Comparison of ENCODE assay signal across 1 cellular context in the genomic region with DNA sequence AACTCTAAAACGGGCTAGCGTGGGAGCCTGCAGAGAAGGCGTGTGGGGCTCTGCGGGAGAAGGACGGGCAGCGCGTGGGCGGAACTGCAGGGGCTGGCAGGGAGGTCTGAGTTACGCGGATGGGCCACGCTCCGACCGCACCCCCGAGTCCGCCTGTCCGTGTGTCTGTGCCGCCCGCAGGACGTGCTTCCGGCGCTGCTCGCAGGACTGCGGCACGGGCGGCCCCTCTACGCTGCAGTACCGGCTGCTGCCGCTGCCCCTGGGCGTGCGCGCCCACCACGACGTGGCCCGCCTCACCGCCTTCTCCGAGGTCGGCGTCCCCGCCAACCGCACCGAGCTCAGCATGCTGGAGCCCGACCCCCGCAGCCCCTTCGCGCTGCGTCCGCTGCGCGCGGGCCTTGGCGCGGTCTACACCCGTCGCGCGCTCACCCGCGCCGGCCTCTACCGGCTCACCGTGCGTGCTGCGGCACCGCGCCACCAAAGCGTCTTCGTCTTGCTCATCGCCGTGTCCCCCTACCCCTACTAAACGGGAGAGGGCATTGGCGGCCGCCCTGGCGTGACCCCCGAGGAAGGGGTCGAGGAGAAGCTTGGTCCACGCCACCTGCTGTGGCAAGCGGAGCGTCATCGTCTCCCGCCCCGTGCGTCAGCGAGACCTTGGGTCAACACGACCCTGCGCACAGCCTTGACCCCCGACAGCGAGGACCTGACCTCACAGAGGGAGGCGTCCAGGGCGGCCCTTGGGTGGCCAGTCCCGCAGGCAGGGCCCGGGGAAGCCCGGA.
TF ChIP-seq lines count a peak whose summit lies in the region.

No MANE protein-coding gene starts in this region.

TF ChIP-seq in HepG2, 621 proteins besides CTCF, POLR2A, EP300 and RAD21 (continued from another document and continues in another):
- TF ChIP-seq, protein P1, sequence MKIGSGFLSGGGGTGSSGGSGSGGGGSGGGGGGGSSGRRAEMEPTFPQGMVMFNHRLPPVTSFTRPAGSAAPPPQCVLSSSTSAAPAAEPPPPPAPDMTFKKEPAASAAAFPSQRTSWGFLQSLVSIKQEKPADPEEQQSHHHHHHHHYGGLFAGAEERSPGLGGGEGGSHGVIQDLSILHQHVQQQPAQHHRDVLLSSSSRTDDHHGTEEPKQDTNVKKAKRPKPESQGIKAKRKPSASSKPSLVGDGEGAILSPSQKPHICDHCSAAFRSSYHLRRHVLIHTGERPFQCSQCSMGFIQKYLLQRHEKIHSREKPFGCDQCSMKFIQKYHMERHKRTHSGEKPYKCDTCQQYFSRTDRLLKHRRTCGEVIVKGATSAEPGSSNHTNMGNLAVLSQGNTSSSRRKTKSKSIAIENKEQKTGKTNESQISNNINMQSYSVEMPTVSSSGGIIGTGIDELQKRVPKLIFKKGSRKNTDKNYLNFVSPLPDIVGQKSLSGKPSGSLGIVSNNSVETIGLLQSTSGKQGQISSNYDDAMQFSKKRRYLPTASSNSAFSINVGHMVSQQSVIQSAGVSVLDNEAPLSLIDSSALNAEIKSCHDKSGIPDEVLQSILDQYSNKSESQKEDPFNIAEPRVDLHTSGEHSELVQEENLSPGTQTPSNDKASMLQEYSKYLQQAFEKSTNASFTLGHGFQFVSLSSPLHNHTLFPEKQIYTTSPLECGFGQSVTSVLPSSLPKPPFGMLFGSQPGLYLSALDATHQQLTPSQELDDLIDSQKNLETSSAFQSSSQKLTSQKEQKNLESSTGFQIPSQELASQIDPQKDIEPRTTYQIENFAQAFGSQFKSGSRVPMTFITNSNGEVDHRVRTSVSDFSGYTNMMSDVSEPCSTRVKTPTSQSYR (CRISPR knock-in tag; IDR thresholded peaks at IDR 0.05; ENCODE audit: borderline replicate concordance) = no peak
- TF ChIP-seq NR2F1 (CRISPR knock-in tag; IDR thresholded peaks at IDR 0.05) (peak; percentile 77 to 97), ZNF292 (CRISPR knock-in tag; IDR thresholded peaks at IDR 0.05; ENCODE audit: borderline replicate concordance, low read depth) (peak; percentile 11; the same call in 1 of the 2 replicates), ETV5 (CRISPR knock-in tag; IDR thresholded peaks at IDR 0.05; ENCODE audit: borderline replicate concordance) (peak; percentile 63; the same call in 1 of the 2 replicates), MEF2D (CRISPR knock-in tag; IDR thresholded peaks at IDR 0.05) (no peak), ZNF83 (CRISPR knock-in tag; IDR thresholded peaks at IDR 0.05; ENCODE audit: borderline replicate concordance) (peak; percentile 96), NR2C2 (CRISPR knock-in tag; IDR thresholded peaks at IDR 0.05; ENCODE audit: borderline replicate concordance) (peak; percentile 94), SOX13 (IDR thresholded peaks at IDR 0.05) (no peak), SOX13 (CRISPR knock-in tag; conservative IDR thresholded peaks at IDR 0.05 in 1 of 2, IDR thresholded peaks at IDR 0.05 in 1 of 2) (peak in 1 of 2 experiments; percentile 37; a peak in 1 of 4 replicates), FOXK2 (IDR thresholded peaks at IDR 0.05) (no peak), SATB2 (CRISPR knock-in tag; IDR thresholded peaks at IDR 0.05) (no peak), ZNF430 (CRISPR knock-in tag; IDR thresholded peaks at IDR 0.05) (peak; percentile 76; the same call in 1 of the 2 replicates), YEATS4 (CRISPR knock-in tag; IDR thresholded peaks at IDR 0.05; ENCODE audit: borderline replicate concordance) (peak; percentile 81), RCOR2 (CRISPR knock-in tag; IDR thresholded peaks at IDR 0.05) (no peak), HMG20A (CRISPR knock-in tag; IDR thresholded peaks at IDR 0.05; ENCODE audit: borderline replicate concordance) (no peak; the same call in 1 of the 2 replicates), DNMT1 (CRISPR knock-in tag; IDR thresholded peaks at IDR 0.05) (peak; percentile 92; the same call in 1 of the 2 replicates), ZNF747 (CRISPR knock-in tag; IDR thresholded peaks at IDR 0.05; ENCODE audit: borderline replicate concordance) (peak; percentile 67; the same call in 1 of the 2 replicates), MAZ (IDR thresholded peaks at IDR 0.05; ENCODE audit: borderline replicate concordance, low read depth, low read length) (no peak), MAZ (CRISPR knock-in tag; IDR thresholded peaks at IDR 0.05; ENCODE audit: low read depth) (peak; percentile 45; the same call in 1 of the 2 replicates), GATAD2A (CRISPR knock-in tag; IDR thresholded peaks at IDR 0.05) (peak; percentile 59), RXRB (CRISPR knock-in tag; IDR thresholded peaks at IDR 0.05; ENCODE audit: borderline replicate concordance) (peak; percentile 68), ZFP62 (CRISPR knock-in tag; IDR thresholded peaks at IDR 0.05) (no peak), BHLHE40 (IDR thresholded peaks at IDR 0.05; ENCODE audit: low read length) (peak; percentile 58), TP53 (CRISPR knock-in tag; conservative IDR thresholded peaks at IDR 0.05) (no peak), SP5 (CRISPR knock-in tag; IDR thresholded peaks at IDR 0.05; ENCODE audit: borderline replicate concordance, low read depth) (no peak), SRSF4 (IDR thresholded peaks at IDR 0.05; ENCODE audit: low read depth, low read length, poor library complexity, severe bottlenecking) (no peak), HNRNPLL (IDR thresholded peaks at IDR 0.05; ENCODE audit: low read depth, low read length, poor library complexity, severe bottlenecking) (peak; percentile 77), HES4 (CRISPR knock-in tag; IDR thresholded peaks at IDR 0.05; ENCODE audit: borderline replicate concordance) (peak; percentile 86; the same call in 1 of the 2 replicates), POLR2AphosphoS5 (IDR thresholded peaks at IDR 0.05; ENCODE audit: low read depth, low read length) (no peak), JUN (CRISPR knock-in tag; IDR thresholded peaks at IDR 0.05) (0 out of 2 replicates have a peak, but pooled peaks have one; percentile 44), SIX4 (CRISPR knock-in tag; IDR thresholded peaks at IDR 0.05) (no peak), ZNF180 (CRISPR knock-in tag; IDR thresholded peaks at IDR 0.05; ENCODE audit: borderline replicate concordance, low read depth) (0 out of 2 replicates have a peak, but pooled peaks have one; percentile 44), NFKB2 (CRISPR knock-in tag; IDR thresholded peaks at IDR 0.05; ENCODE audit: borderline replicate concordance) (peak; percentile 38; the same call in 1 of the 2 replicates), BRD4 (CRISPR knock-in tag; IDR thresholded peaks at IDR 0.05) (peak; percentile 30; the same call in 1 of the 2 replicates), ZNF350 (CRISPR knock-in tag; IDR thresholded peaks at IDR 0.05; ENCODE audit: borderline replicate concordance, low read depth) (peak; percentile 74; the same call in 1 of the 2 replicates), ZFY (CRISPR knock-in tag; IDR thresholded peaks at IDR 0.05) (peak; percentile 64), THAP11 (CRISPR knock-in tag; IDR thresholded peaks at IDR 0.05) (peak; percentile 16; the same call in 1 of the 2 replicates), ZNF101 (CRISPR knock-in tag; IDR thresholded peaks at IDR 0.05; ENCODE audit: borderline replicate concordance, low read depth) (no peak), AGO2 (optimal IDR thresholded peaks at IDR 0.05; ENCODE audit: low read depth, low read length) (no peak), ZFAT (CRISPR knock-in tag; conservative IDR thresholded peaks at IDR 0.05) (no peak), ZNF136 (CRISPR knock-in tag; IDR thresholded peaks at IDR 0.05; ENCODE audit: low read depth) (no peak), KLF15 (CRISPR knock-in tag; IDR thresholded peaks at IDR 0.05; ENCODE audit: borderline replicate concordance) (no peak), TBX2 (CRISPR knock-in tag; IDR thresholded peaks at IDR 0.05; ENCODE audit: borderline replicate concordance) (peak; percentile 42)
- TF ChIP-seq, protein P2, sequence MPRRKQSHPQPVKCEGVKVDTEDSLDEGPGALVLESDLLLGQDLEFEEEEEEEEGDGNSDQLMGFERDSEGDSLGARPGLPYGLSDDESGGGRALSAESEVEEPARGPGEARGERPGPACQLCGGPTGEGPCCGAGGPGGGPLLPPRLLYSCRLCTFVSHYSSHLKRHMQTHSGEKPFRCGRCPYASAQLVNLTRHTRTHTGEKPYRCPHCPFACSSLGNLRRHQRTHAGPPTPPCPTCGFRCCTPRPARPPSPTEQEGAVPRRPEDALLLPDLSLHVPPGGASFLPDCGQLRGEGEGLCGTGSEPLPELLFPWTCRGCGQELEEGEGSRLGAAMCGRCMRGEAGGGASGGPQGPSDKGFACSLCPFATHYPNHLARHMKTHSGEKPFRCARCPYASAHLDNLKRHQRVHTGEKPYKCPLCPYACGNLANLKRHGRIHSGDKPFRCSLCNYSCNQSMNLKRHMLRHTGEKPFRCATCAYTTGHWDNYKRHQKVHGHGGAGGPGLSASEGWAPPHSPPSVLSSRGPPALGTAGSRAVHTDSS (CRISPR knock-in tag; conservative IDR thresholded peaks at IDR 0.05) = 0 out of 2 replicates have a peak, but pooled peaks have one; percentile 14
- TF ChIP-seq, protein P3, sequence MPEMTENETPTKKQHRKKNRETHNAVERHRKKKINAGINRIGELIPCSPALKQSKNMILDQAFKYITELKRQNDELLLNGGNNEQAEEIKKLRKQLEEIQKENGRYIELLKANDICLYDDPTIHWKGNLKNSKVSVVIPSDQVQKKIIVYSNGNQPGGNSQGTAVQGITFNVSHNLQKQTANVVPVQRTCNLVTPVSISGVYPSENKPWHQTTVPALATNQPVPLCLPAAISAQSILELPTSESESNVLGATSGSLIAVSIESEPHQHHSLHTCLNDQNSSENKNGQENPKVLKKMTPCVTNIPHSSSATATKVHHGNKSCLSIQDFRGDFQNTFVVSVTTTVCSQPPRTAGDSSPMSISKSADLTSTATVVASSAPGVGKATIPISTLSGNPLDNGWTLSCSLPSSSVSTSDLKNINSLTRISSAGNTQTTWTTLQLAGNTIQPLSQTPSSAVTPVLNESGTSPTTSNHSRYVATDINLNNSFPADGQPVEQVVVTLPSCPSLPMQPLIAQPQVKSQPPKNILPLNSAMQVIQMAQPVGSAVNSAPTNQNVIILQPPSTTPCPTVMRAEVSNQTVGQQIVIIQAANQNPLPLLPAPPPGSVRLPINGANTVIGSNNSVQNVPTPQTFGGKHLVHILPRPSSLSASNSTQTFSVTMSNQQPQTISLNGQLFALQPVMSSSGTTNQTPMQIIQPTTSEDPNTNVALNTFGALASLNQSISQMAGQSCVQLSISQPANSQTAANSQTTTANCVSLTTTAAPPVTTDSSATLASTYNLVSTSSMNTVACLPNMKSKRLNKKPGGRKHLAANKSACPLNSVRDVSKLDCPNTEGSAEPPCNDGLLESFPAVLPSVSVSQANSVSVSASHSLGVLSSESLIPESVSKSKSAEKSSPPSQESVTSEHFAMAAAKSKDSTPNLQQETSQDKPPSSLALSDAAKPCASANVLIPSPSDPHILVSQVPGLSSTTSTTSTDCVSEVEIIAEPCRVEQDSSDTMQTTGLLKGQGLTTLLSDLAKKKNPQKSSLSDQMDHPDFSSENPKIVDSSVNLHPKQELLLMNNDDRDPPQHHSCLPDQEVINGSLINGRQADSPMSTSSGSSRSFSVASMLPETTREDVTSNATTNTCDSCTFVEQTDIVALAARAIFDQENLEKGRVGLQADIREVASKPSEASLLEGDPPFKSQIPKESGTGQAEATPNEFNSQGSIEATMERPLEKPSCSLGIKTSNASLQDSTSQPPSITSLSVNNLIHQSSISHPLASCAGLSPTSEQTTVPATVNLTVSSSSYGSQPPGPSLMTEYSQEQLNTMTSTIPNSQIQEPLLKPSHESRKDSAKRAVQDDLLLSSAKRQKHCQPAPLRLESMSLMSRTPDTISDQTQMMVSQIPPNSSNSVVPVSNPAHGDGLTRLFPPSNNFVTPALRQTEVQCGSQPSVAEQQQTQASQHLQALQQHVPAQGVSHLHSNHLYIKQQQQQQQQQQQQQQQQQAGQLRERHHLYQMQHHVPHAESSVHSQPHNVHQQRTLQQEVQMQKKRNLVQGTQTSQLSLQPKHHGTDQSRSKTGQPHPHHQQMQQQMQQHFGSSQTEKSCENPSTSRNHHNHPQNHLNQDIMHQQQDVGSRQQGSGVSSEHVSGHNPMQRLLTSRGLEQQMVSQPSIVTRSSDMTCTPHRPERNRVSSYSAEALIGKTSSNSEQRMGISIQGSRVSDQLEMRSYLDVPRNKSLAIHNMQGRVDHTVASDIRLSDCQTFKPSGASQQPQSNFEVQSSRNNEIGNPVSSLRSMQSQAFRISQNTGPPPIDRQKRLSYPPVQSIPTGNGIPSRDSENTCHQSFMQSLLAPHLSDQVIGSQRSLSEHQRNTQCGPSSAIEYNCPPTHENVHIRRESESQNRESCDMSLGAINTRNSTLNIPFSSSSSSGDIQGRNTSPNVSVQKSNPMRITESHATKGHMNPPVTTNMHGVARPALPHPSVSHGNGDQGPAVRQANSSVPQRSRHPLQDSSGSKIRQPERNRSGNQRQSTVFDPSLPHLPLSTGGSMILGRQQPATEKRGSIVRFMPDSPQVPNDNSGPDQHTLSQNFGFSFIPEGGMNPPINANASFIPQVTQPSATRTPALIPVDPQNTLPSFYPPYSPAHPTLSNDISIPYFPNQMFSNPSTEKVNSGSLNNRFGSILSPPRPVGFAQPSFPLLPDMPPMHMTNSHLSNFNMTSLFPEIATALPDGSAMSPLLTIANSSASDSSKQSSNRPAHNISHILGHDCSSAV (CRISPR knock-in tag; IDR thresholded peaks at IDR 0.05; ENCODE audit: borderline replicate concordance) = no peak
- TF ChIP-seq, protein P4, sequence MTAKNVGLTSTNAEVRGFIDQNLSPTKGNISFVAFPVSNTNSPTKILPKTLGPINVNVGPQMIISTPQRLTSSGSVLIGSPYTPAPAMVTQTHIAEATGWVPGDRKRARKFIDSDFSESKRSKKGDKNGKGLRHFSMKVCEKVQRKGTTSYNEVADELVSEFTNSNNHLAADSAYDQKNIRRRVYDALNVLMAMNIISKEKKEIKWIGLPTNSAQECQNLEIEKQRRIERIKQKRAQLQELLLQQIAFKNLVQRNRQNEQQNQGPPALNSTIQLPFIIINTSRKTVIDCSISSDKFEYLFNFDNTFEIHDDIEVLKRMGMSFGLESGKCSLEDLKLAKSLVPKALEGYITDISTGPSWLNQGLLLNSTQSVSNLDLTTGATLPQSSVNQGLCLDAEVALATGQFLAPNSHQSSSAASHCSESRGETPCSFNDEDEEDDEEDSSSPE (CRISPR knock-in tag; IDR thresholded peaks at IDR 0.05) = peak; percentile 59; the same call in 1 of the 2 replicates
- TF ChIP-seq, protein P5, sequence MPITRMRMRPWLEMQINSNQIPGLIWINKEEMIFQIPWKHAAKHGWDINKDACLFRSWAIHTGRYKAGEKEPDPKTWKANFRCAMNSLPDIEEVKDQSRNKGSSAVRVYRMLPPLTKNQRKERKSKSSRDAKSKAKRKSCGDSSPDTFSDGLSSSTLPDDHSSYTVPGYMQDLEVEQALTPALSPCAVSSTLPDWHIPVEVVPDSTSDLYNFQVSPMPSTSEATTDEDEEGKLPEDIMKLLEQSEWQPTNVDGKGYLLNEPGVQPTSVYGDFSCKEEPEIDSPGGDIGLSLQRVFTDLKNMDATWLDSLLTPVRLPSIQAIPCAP (CRISPR knock-in tag; IDR thresholded peaks at IDR 0.05; ENCODE audit: low read depth) = 0 out of 2 replicates have a peak, but pooled peaks have one; percentile 64
